Comparison of ENCODE assay signal across 8 cellular contexts in the genomic region with DNA sequence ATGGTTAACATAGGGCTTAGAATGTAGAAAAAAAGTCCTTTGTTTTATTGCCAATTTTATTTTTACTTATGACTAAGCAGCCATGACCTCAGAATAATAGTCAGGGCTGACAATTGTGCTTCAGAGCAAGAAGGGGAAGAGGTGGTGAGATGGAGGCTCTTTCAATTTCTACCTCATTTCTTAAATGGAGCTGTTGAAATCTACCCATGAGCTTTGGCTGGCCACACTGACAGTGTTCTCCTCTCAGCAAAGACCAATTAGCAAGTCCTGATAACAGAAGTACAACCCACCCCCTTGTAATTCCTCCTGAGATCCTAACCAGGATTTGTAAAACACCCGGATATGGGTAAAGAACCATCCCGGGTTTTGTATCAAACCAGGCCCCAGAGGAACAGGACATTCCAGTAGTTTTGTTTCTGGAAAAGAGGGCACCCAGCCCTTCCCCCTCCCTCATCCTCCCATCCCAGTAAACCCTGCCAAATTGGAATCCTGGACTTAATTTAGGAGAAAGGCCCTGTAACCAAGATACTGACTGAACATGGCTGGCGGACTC. TPM values are rescaled to one million over a fixed set of nuclear protein-coding genes. Genes with fewer than 3 reads are reported as not detected.
DNase-seq lines count a peak whose midpoint lies in the region; ATAC-seq and TF ChIP-seq lines count a peak whose summit lies in the region.

Gene HEPH (plus strand): TSS at position 399 of the 553 bp plus-strand sequence. CDS start 6,324 bp downstream, outside the sequence.

- intact Hi-C loops in PC-3 (cut with micrococcal nuclease), result no loop called here

- DNase-seq in globus pallidus (ENCODE audit: low spot score) (peak; percentile 29), retina (peak; percentile 61), kidney glomerular epithelial cell (lab: John Stamatoyannopoulos, UW) (no peak), SHP77 treated with DMSO at 0.1 percent for 48 hours (lab: John Stamatoyannopoulos, UW) (no peak), PC-3 (no peak), T-helper 17 cell (no peak)

- H3K4me1 ChIP-seq in PC-3 (ENCODE audit: insufficient read depth, low read length), result no peaks in the 10 kb centered on the region

- H3K4me2 ChIP-seq in PC-3 (ENCODE audit: low read length), result no peak within 1 kb of the TSS

- no peaks in the 10 kb centered on the region for H3K36me3 ChIP-seq in PC-3 (ENCODE audit: low read depth, low read length)

- peak; percentile 72 for ATAC-seq in GM18502 (IDR thresholded peaks at IDR 0.05; ENCODE audit: poor library complexity, unreplicated experiment)
- peak; percentile 75 for ATAC-seq in HG03571 (IDR thresholded peaks at IDR 0.05; ENCODE audit: unreplicated experiment)
- no peak for ATAC-seq in PC-3
- no peak for ATAC-seq in T-helper 17 cell

- no peak for TF ChIP-seq CTCF in PC-3 (conservative IDR thresholded peaks at IDR 0.05; ENCODE audit: low read depth, low read length)

- CTCF ChIA-PET in PC-3 (lab: Charles Lee), result no interaction called here

- no peaks in the 10 kb centered on the region for H3K27me3 ChIP-seq in PC-3 (ENCODE audit: low read length)

- no peak within 1 kb of the TSS for H2AFZ ChIP-seq in PC-3 (ENCODE audit: low read length)

- no peak within 1 kb of the TSS for H3K4me3 Mint-ChIP-seq in T-helper 17 cell

- no peak within 1 kb of the TSS for H3K4me3 ChIP-seq in PC-3 (ENCODE audit: low read length)

- no peaks in the 10 kb centered on the region for H3K27me3 Mint-ChIP-seq in T-helper 17 cell

- no peaks in the 10 kb centered on the region for H3F3A ChIP-seq in PC-3 (ENCODE audit: low read length, unreplicated experiment)

- no peak within 1 kb of the TSS for H3K9ac ChIP-seq in PC-3 (ENCODE audit: low read length)

- H3K79me2 ChIP-seq in PC-3 (ENCODE audit: low read length), result no peaks in the 10 kb centered on the region

- H3K9me2 ChIP-seq in PC-3 (replicated peaks; ENCODE audit: low read length), result no peaks in the 10 kb centered on the region

- no peaks in the 10 kb centered on the region for H4K20me1 ChIP-seq in PC-3 (ENCODE audit: low read length)

- H3K27ac Mint-ChIP-seq in T-helper 17 cell, result no peak within 1 kb of the TSS

- BruUV-seq in PC-3 (replicated peaks; lab: Mats Ljungman, UMichigan), result no TSS peak

- no peak within 1 kb of the TSS for H3K27ac ChIP-seq in PC-3 (ENCODE audit: low read length)

- no peaks in the 10 kb centered on the region for H3K4me1 Mint-ChIP-seq in T-helper 17 cell

- POLR2A ChIA-PET in PC-3 (lab: Charles Lee; ENCODE audit: unreplicated experiment), result no interaction called here

- H3K9me3 ChIP-seq in PC-3 (ENCODE audit: low read length) (no peaks in the 10 kb centered on the region), T-helper 17 cell (ENCODE audit: control insufficient read depth, low read length, poor library complexity, severe bottlenecking) (no peaks in the 10 kb centered on the region)

- H3K36me3 Mint-ChIP-seq in T-helper 17 cell (ENCODE audit: low read depth), result no peaks in the 10 kb centered on the region

RNA-seq across cellular contexts. Expression of gene HEPH, which starts in this region (rescaled TPM):
- total RNA-seq in PC-3 (2014; rRNA removed) (not detected in 2 replicates), T-helper 17 cell (under 1 TPM in 1 of 2 donors, not detected in 1; 0.29 TPM)

Comparison
In these comparisons a context has a peak if more than half of its experiments do, and no peak if none do; other contexts are left out.
1. ATAC-seq: peak in GM18502 (single experiment) and HG03571 (single experiment); none in PC-3 (single experiment) and T-helper 17 cell (single experiment).
2. DNase-seq: peak in globus pallidus (single experiment) and retina (single experiment); none in kidney glomerular epithelial cell (single experiment), SHP77 treated with DMSO at 0.1 percent for 48 hours (single experiment), PC-3 (single experiment) and T-helper 17 cell (0 of 3).